20 cellular contexts compared by ENCODE assay signal in the genomic region with DNA sequence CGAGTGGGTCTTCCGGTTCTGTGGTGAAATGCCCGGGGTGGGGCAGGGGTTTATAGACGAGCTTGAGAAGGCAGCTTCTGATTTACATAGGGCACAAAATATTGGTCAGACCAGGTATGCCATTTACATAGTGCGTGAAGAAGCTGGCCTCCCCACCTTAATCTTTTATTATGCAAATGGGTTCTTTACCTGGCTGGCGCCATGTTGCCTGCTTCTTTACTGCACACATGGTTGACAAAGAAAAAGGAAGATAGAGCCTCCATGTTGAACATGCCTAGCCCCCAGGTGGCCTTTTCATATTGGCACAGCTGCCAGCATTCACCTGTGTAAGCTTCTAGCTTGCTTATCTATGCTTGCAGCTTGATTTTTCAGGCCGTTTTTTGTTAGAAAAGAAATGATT.
DNase-seq lines count a peak whose midpoint lies in the region; ATAC-seq and TF ChIP-seq lines count a peak whose summit lies in the region.
"Had no signal": no experiment of that assay in that cellular context is flagged by ENCODE, and none has a peak within 500 bp of the region (broad histone marks: within the 10 kb centered on the region; RNA-seq: fewer than 3 reads in every experiment).

No MANE protein-coding gene starts in this region.

- H3K27ac ChIP-seq in HUES6 (ENCODE audit: low read depth, low read length), result peak overlapping the region; percentile 48; the same call in 1 of the 2 replicates
- no peak overlapping the region for H3K27ac ChIP-seq in foreskin keratinocyte
- H3K27ac ChIP-seq in effector memory CD4-positive, alpha-beta T cell (ENCODE audit: insufficient read depth, low read length, poor library complexity, severe bottlenecking), result no peak overlapping the region

- DNase-seq in ELF-1 (ENCODE audit: low read depth, low spot score) (peak; percentile 6), NCI-H748 treated with DMSO at 0.1 percent for 48 hours (lab: John Stamatoyannopoulos, UW) (peak; percentile 94), iPS DF 19.7 (ENCODE audit: low read depth, low spot score) (peak; percentile 15), glomerular visceral epithelial cell (ENCODE audit: extremely low spot score) (no peak), foreskin keratinocyte (no peak)
- DNase-seq in effector memory CD4-positive, alpha-beta T cell, result no peak
- DNase-seq in stimulated activated naive CD4-positive, alpha-beta T cell treated with Interleukin-2 at 50 U/mL for 16 hours (lab: John Stamatoyannopoulos, UW), result no peak
- DNase-seq: AML-193; C1 segment of cervical spinal cord; CD8-positive, alpha-beta T cell; DMS153; MM.1S; NCI-H1048; NCI-H1436; NCI-H2029 treated with DMSO at 0.1 percent for 48 hours; NCI-H510A; Right ventricle myocardium superior had no signal

- H3K9me3 ChIP-seq in HUES6 (ENCODE audit: control insufficient read depth, insufficient read depth, low read depth, low read length), result no peaks in the 10 kb centered on the region; the same call in 1 of the 2 replicates
- no peaks in the 10 kb centered on the region for H3K9me3 ChIP-seq in effector memory CD4-positive, alpha-beta T cell (ENCODE audit: control insufficient read depth, low read length)

- no peaks in the 10 kb centered on the region for H3K36me3 ChIP-seq in HUES6 (ENCODE audit: control insufficient read depth, insufficient read depth, low read length)
- H3K36me3 ChIP-seq in effector memory CD4-positive, alpha-beta T cell (ENCODE audit: control insufficient read depth, insufficient read depth, low read length), result no peaks in the 10 kb centered on the region

- no peak overlapping the region for H3K9ac ChIP-seq in HUES6 (ENCODE audit: low read length)

- H3K27me3 ChIP-seq in HUES6 (ENCODE audit: control insufficient read depth, insufficient read depth, low read length) (no peaks in the 10 kb centered on the region), foreskin keratinocyte (peaks cover 2% of the 10 kb centered on the region)
- no peaks in the 10 kb centered on the region for H3K27me3 ChIP-seq in effector memory CD4-positive, alpha-beta T cell (replicated peaks; ENCODE audit: control insufficient read depth, insufficient read depth, low read length, poor library complexity, severe bottlenecking)

- H3K4me1 ChIP-seq in HUES6 (ENCODE audit: control insufficient read depth, insufficient read depth, low read length) (no peaks in the 10 kb centered on the region), foreskin keratinocyte (no peaks in the 10 kb centered on the region)
- no peaks in the 10 kb centered on the region for H3K4me1 ChIP-seq in effector memory CD4-positive, alpha-beta T cell (ENCODE audit: control insufficient read depth, insufficient read depth, low read length, poor library complexity, severe bottlenecking)

- no peak for ATAC-seq in foreskin keratinocyte
- ATAC-seq: CD8-positive, alpha-beta T cell; HepG2; K562 had no signal

- no peak overlapping the region for H3K4me3 ChIP-seq in HUES6 (ENCODE audit: low read depth, low read length)
- H3K4me3 ChIP-seq in effector memory CD4-positive, alpha-beta T cell (ENCODE audit: insufficient read depth, low read depth, low read length, poor library complexity, severe bottlenecking), result no peak overlapping the region
- H3K4me3 ChIP-seq: K562 had no signal

- TF ChIP-seq CTCF in foreskin keratinocyte (conservative IDR thresholded peaks at IDR 0.05), result no peak

Comparison
In these comparisons a context has a peak if more than half of its experiments do, and no peak if none do; other contexts are left out.
1. DNase-seq: peak in ELF-1 (single experiment), NCI-H748 treated with DMSO at 0.1 percent for 48 hours (single experiment) and iPS DF 19.7 (single experiment); none in glomerular visceral epithelial cell (single experiment), foreskin keratinocyte (0 of 2), effector memory CD4-positive, alpha-beta T cell (0 of 3) and stimulated activated naive CD4-positive, alpha-beta T cell treated with Interleukin-2 at 50 U/mL for 16 hours (single experiment).